In genomic region chr9:137407590-137408300, GRCh38 we compare ENCODE assay signal across 10 cellular contexts. TPM values are rescaled to one million over a fixed set of nuclear protein-coding genes. Genes with fewer than 3 reads are reported as not detected.
A peak's percentile ranks its signal among the peaks of the same experiment; 100 is the strongest.
DNase-seq lines count a peak whose midpoint lies in the region; ATAC-seq, FAIRE-seq and TF ChIP-seq lines count a peak whose summit lies in the region.
"Had no signal": no experiment of that assay in that cellular context is flagged by ENCODE, and none has a peak within 500 bp of the region (broad histone marks: within the 10 kb centered on the region; RNA-seq: fewer than 3 reads in every experiment).

No MANE protein-coding gene starts in this region.

- H2BK5ac ChIP-seq in H1 (ENCODE audit: low read depth, low read length) = no peak overlapping the region
- H2BK5ac ChIP-seq in mesendoderm (ENCODE audit: low read length) = no peak overlapping the region

- no peak overlapping the region for H3K9ac ChIP-seq in H1 (replicated peaks in 1 of 4; ENCODE audit: extremely low read depth in 1 of 4, low read depth in 3 of 4, low read length in 3 of 4)
- peak overlapping the region; percentile 58 for H3K9ac ChIP-seq in mesendoderm (ENCODE audit: low read length)
- H3K9ac ChIP-seq: KMS-11 had no signal

- H2AFZ ChIP-seq in H1 (ENCODE audit: low read length) = no peak overlapping the region

- intact Hi-C loops in Right ventricle myocardium inferior (cut with DNase I) = loop anchor here (2.0 kb wide), 1 partner anchor 113 kb away; no protein-coding TSS in a partner anchor
- intact Hi-C loops in cardiac septum (cut with DNase I) = loop anchor here (1.0 to 2.0 kb wide), 2 partner anchors 113 to 167 kb away; no protein-coding TSS in a partner anchor
- intact Hi-C loops in aorta (cut with DNase I) = loop anchor here (2.0 to 10.0 kb wide), 2 partner anchors 113 kb away; no protein-coding TSS in a partner anchor
- intact Hi-C loops in upper lobe of right lung (cut with DNase I) = loop anchor here (10.0 kb wide), 1 partner anchor 113 kb away; no protein-coding TSS in a partner anchor

- POLR2A ChIA-PET in H1 (lab: Charles Lee; ENCODE audit: partially characterized antibody) = interaction anchor here (1.0 to 1.7 kb wide), 2 partner anchors 18 to 91 kb away, joined by 3 to 5 read pairs; no protein-coding TSS in a partner anchor

- TF ChIP-seq RAD21 in H1 (IDR thresholded peaks at IDR 0.05 in 1 of 2, conservative IDR thresholded peaks at IDR 0.05 in 1 of 2; ENCODE audit: low read depth in 2 of 2, low read length in 2 of 2) = no peak

- TF ChIP-seq CTCF in H1 (IDR thresholded peaks at IDR 0.05; ENCODE audit: control extremely low read depth in 1 of 3, insufficient read depth in 1 of 3, low read depth in 1 of 3, low read length in 3 of 3) (no peak), upper lobe of right lung (IDR thresholded peaks at IDR 0.05) (no peak)

- H3K4ac ChIP-seq in H1 (replicated peaks; ENCODE audit: insufficient read length, low read depth, low read length) (no peak overlapping the region), mesendoderm (ENCODE audit: low read depth, low read length) (no peak overlapping the region)

- CTCF ChIA-PET in H1 (lab: Charles Lee; ENCODE audit: partially characterized antibody) = interaction anchor here (0.6 to 1.7 kb wide), 8 partner anchors 9 to 111 kb away, joined by 3 to 5 read pairs (median 4); partner anchors contain the start of genes EXD3, NOXA1 and NRARP

- H3K18ac ChIP-seq in H1 (ENCODE audit: extremely low read depth, low read length) = no peak overlapping the region
- H3K18ac ChIP-seq in mesendoderm (ENCODE audit: low read length) = no peak overlapping the region

- H2BK12ac ChIP-seq in H1 (ENCODE audit: low read depth, low read length) = no peak overlapping the region

- H3K4me1 ChIP-seq in H1 (replicated peaks in 1 of 4; ENCODE audit: control insufficient read depth in 3 of 4, insufficient read depth in 4 of 4, low read length in 3 of 4) (peaks cover 0 to 8% (median 2%) of the 10 kb centered on the region in 4 experiments; a peak in 6 of 7 replicates), mesendoderm (ENCODE audit: control insufficient read depth, low read depth, low read length) (no peaks in the 10 kb centered on the region), aorta (ENCODE audit: control insufficient read depth in 1 of 2, insufficient read depth in 2 of 2, low read length in 2 of 2) (peaks cover 0 to 4% of the 10 kb centered on the region in 2 donors), upper lobe of right lung (peaks cover 30% of the 10 kb centered on the region)

- peaks cover 0 to 3% (median under 1%) of the 10 kb centered on the region in 4 experiments; a peak in 2 of 7 replicates for H3K27me3 ChIP-seq in H1 (replicated peaks in 1 of 4; ENCODE audit: control insufficient read depth in 3 of 4, extremely low read depth in 1 of 4, insufficient read depth in 3 of 4, low read length in 3 of 4)
- no peaks in the 10 kb centered on the region for H3K27me3 ChIP-seq in mesendoderm (ENCODE audit: insufficient read depth, low read length, poor library complexity)
- H3K27me3 ChIP-seq in aorta (ENCODE audit: control insufficient read depth in 1 of 2, insufficient read depth in 2 of 2, low read length in 1 of 2) = no peaks in the 10 kb centered on the region
- H3K27me3 ChIP-seq in upper lobe of right lung = no peaks in the 10 kb centered on the region
- H3K27me3 ChIP-seq: thyroid gland had no signal

- H3K36me3 ChIP-seq in H1 (ENCODE audit: control insufficient read depth in 2 of 4, insufficient read depth in 4 of 4, low read length in 3 of 4) (no peaks in the 10 kb centered on the region), mesendoderm (ENCODE audit: control insufficient read depth, insufficient read depth, low read length) (no peaks in the 10 kb centered on the region), aorta (ENCODE audit: control insufficient read depth in 1 of 2, insufficient read depth in 2 of 2, low read length in 1 of 2) (no peaks in the 10 kb centered on the region), upper lobe of right lung (no peaks in the 10 kb centered on the region)
- H3K36me3 ChIP-seq: thyroid gland had no signal

- no peak overlapping the region for H3K56ac ChIP-seq in H1 (replicated peaks; ENCODE audit: insufficient read length, low read depth, low read length)
- no peak overlapping the region for H3K56ac ChIP-seq in mesendoderm (ENCODE audit: low read length)

- no peak overlapping the region for H2AK5ac ChIP-seq in H1 (ENCODE audit: low read depth, low read length)
- H2AK5ac ChIP-seq in mesendoderm (ENCODE audit: low read length) = no peak overlapping the region

- H3K79me1 ChIP-seq in H1 (ENCODE audit: low read depth, low read length) (peaks cover 6% of the 10 kb centered on the region; the same call in 1 of the 2 replicates), mesendoderm (ENCODE audit: low read length) (no peaks in the 10 kb centered on the region)

- H3K23ac ChIP-seq in H1 (ENCODE audit: insufficient read length) = no peak overlapping the region
- no peak overlapping the region for H3K23ac ChIP-seq in mesendoderm (ENCODE audit: low read length)

- peaks cover 3 to 4% of the 10 kb centered on the region in 2 experiments for H4K20me1 ChIP-seq in H1 (replicated peaks in 1 of 2; ENCODE audit: control insufficient read depth in 1 of 2, insufficient read depth in 2 of 2, low read length in 2 of 2)

- peak; percentile 81 for DNase-seq in Right ventricle myocardium inferior (ENCODE audit: missing footprints)
- no peak for DNase-seq in cardiac septum (ENCODE audit: low spot score)
- DNase-seq in H1 (ENCODE audit: low read depth in 1 of 2, low spot score in 2 of 2) = no peak
- DNase-seq in mesendoderm = no peak
- no peak for DNase-seq in aorta
- DNase-seq in upper lobe of right lung = no peak
- DNase-seq in activated naive CD4-positive, alpha-beta T cell treated with anti-CD3 and anti-CD28 coated beads, Interleukin-2, amount 50 U/mL, for 16 hours = no peak

- no peaks in the 10 kb centered on the region for H3K79me2 ChIP-seq in H1 (ENCODE audit: control insufficient read depth in 1 of 2, insufficient read depth in 2 of 2, low read length in 2 of 2)
- no peaks in the 10 kb centered on the region for H3K79me2 ChIP-seq in mesendoderm (ENCODE audit: control insufficient read depth, insufficient read depth, low read length)

- H4K5ac ChIP-seq in H1 (ENCODE audit: insufficient read length, low read depth, low read length) = no peak overlapping the region
- H4K5ac ChIP-seq in mesendoderm (ENCODE audit: low read length) = no peak overlapping the region

- peak; percentile 59 for ATAC-seq in Right ventricle myocardium inferior
- peak; percentile 23 for ATAC-seq in aorta (ENCODE audit: low FRiP score)
- ATAC-seq in upper lobe of right lung = no peak
- no peak for ATAC-seq in GM18498 (IDR thresholded peaks at IDR 0.05; ENCODE audit: unreplicated experiment)

- no peak overlapping the region for H3K27ac ChIP-seq in H1 (ENCODE audit: low read depth, low read length)
- H3K27ac ChIP-seq in mesendoderm (ENCODE audit: low read depth, low read length) = no peak overlapping the region
- H3K27ac ChIP-seq in aorta (ENCODE audit: low read depth in 1 of 2, low read length in 2 of 2) = no peak overlapping the region
- no peak overlapping the region for H3K27ac ChIP-seq in upper lobe of right lung
- H3K27ac ChIP-seq: KMS-11, thyroid gland had no signal

- no peak for TF ChIP-seq EP300 in H1 (IDR thresholded peaks at IDR 0.05; ENCODE audit: borderline replicate concordance in 1 of 2, low read depth in 2 of 2, low read length in 2 of 2)

- WGBS in H1 (ENCODE audit: extremely low coverage in 1 of 2, insufficient coverage in 1 of 2, insufficient read length in 1 of 2, insufficient replicate concordance in 2 of 2, low coverage in 1 of 2, low lambda C conversion rate in 2 of 2, missing lambda C conversion rate in 1 of 2), 2 experiments = 73% methylated on average over 27 of the region's 31 CpGs; no CpG with 5 or more reads in 1 of the 2 experiments
- no CpG with 5 or more reads among the region's 31 CpGs for WGBS in mesendoderm (ENCODE audit: extremely low coverage, insufficient coverage, low lambda C conversion rate)
- 54 to 55% methylated on average over 31 of the region's 31 CpGs for WGBS in aorta, 2 donors

- H2BK15ac ChIP-seq in H1 (ENCODE audit: low read length) = no peak overlapping the region
- no peak overlapping the region for H2BK15ac ChIP-seq in mesendoderm (replicated peaks; ENCODE audit: low read depth)

- TF ChIP-seq POLR2A in H1 (IDR thresholded peaks at IDR 0.05; ENCODE audit: control extremely low read depth in 1 of 2, low read depth in 2 of 2, low read length in 2 of 2) = no peak

- H2BK120ac ChIP-seq in H1 (replicated peaks; ENCODE audit: low read depth, low read length) (no peak overlapping the region), mesendoderm (ENCODE audit: low read depth, low read length) (no peak overlapping the region)

- no peak overlapping the region for H4K91ac ChIP-seq in H1 (replicated peaks; ENCODE audit: insufficient read length, low read length)

- peaks cover 6% of the 10 kb centered on the region; the same call in 1 of the 2 replicates for H3K23me2 ChIP-seq in H1 (ENCODE audit: low read depth, low read length)

- peak overlapping the region; percentile 50 to 64; a peak in 3 of 4 replicates for H3K4me2 ChIP-seq in H1 (ENCODE audit: insufficient read depth in 1 of 2, low read depth in 2 of 2, low read length in 2 of 2)
- no peak overlapping the region for H3K4me2 ChIP-seq in mesendoderm (ENCODE audit: low read length)
- H3K4me2 ChIP-seq: KMS-11 had no signal

- peak overlapping the region; percentile 68; the same call in 1 of the 2 replicates for H4K8ac ChIP-seq in H1 (ENCODE audit: extremely low read depth, insufficient read depth, low read length)
- no peak overlapping the region for H4K8ac ChIP-seq in mesendoderm (ENCODE audit: low read depth, low read length)

- no peaks in the 10 kb centered on the region for H3K9me3 ChIP-seq in H1 (ENCODE audit: insufficient read depth in 2 of 2, low read depth in 1 of 2, low read length in 1 of 2)
- no peaks in the 10 kb centered on the region for H3K9me3 ChIP-seq in aorta (ENCODE audit: control insufficient read depth, low read length)
- no peaks in the 10 kb centered on the region for H3K9me3 ChIP-seq in upper lobe of right lung
- H3K9me3 ChIP-seq: thyroid gland had no signal

- H2BK20ac ChIP-seq in H1 (ENCODE audit: low read length) = no peak overlapping the region

- H3K4me3 ChIP-seq in H1 (ENCODE audit: extremely low read depth in 1 of 4, insufficient read depth in 2 of 4, low read depth in 3 of 4, low read length in 4 of 4) (peak overlapping the region in 1 of 4 experiments; percentile 56; a peak in 3 of 8 replicates), mesendoderm (ENCODE audit: low read length) (no peak overlapping the region), aorta (ENCODE audit: low read length in 2 of 2) (no peak overlapping the region), upper lobe of right lung (no peak overlapping the region)

- no peak for FAIRE-seq in H1 (lab: Jason Lieb, UNC)

- H3K14ac ChIP-seq in H1 (ENCODE audit: insufficient read length) = no peak overlapping the region

RNA-seq across cellular contexts. Expression of gene EXD3, which starts 15.2 kb away (rescaled TPM):
- total RNA-seq in Right ventricle myocardium inferior (6.8 TPM), cardiac septum (11.3 TPM), aorta (10 to 100 TPM; 21.9 to 38.2 TPM), upper lobe of right lung (27.3 TPM)
- 7.0 and 7.2 TPM in 2 replicates for total RNA-seq in H1 (2021; fragmentation: NEBNext Ultra II Directional; extraction: Animal tissue kit (Norgen Biotek cat#: 25700))
- polyA plus RNA-seq in H1 (2011; rRNA removed) (9.4 and 12.7 TPM in 2 replicates), aorta (10 to 100 TPM; 15.9 to 96.8 TPM)
- 11.1 TPM for polyA plus RNA-seq in H1 (2011; cell fraction: cytosol; rRNA removed)
- 40.6 TPM for polyA plus RNA-seq in H1 (2011; cell fraction: nucleus; rRNA removed)
- polyA plus RNA-seq in H1 (2012, experiment 1 of 2) = 4.4 to 11.7 TPM (median 10.6 TPM) in 4 replicates
- polyA plus RNA-seq in H1 (2012, experiment 2 of 2) = 6.7 TPM
- 5.3 TPM for polyA plus RNA-seq in H1 (2013, experiment 1 of 2)
- 4.9 TPM for polyA plus RNA-seq in H1 (2013, experiment 2 of 2)
- 2.7 and 6.9 TPM in 2 replicates for polyA minus RNA-seq in H1 (2011; rRNA and poly(A)+ RNA removed)
- 6.4 TPM for polyA minus RNA-seq in H1 (2011; cell fraction: cytosol; rRNA and poly(A)+ RNA removed)
- polyA minus RNA-seq in H1 (2011; cell fraction: nucleus; rRNA and poly(A)+ RNA removed) = 11.7 TPM
- 2.0 TPM for polyA plus RNA-seq in mesendoderm (2013, experiment 1 of 2)
- 2.0 TPM for polyA plus RNA-seq in mesendoderm (2013, experiment 2 of 2)

RNA-seq across cellular contexts. Expression of gene NOXA1, which starts 15.4 kb away (rescaled TPM):
- total RNA-seq in Right ventricle myocardium inferior = 2.2 TPM
- 3.3 TPM for total RNA-seq in cardiac septum
- total RNA-seq in H1 (2021; fragmentation: NEBNext Ultra II Directional; extraction: Animal tissue kit (Norgen Biotek cat#: 25700)) = 0.34 and 0.55 TPM in 2 replicates
- 0.91 and 1.5 TPM in 2 replicates for polyA plus RNA-seq in H1 (2011; rRNA removed)
- polyA plus RNA-seq in H1 (2011; cell fraction: cytosol; rRNA removed) = 1.3 TPM
- 4.7 TPM for polyA plus RNA-seq in H1 (2011; cell fraction: nucleus; rRNA removed)
- 0.41 to 1.2 TPM (median 0.88 TPM) in 4 replicates for polyA plus RNA-seq in H1 (2012, experiment 1 of 2)
- 0.25 TPM for polyA plus RNA-seq in H1 (2012, experiment 2 of 2)
- polyA plus RNA-seq in H1 (2013, experiment 1 of 2) = 0.53 TPM
- polyA plus RNA-seq in H1 (2013, experiment 2 of 2) = 0.44 TPM
- not detected in 2 replicates for polyA minus RNA-seq in H1 (2011; rRNA and poly(A)+ RNA removed)
- polyA minus RNA-seq in H1 (2011; cell fraction: cytosol; rRNA and poly(A)+ RNA removed) = 0.81 TPM
- 1.5 TPM for polyA minus RNA-seq in H1 (2011; cell fraction: nucleus; rRNA and poly(A)+ RNA removed)
- polyA plus RNA-seq in mesendoderm (2013, experiment 1 of 2) = 0.03 TPM
- polyA plus RNA-seq in mesendoderm (2013, experiment 2 of 2) = 0.03 TPM
- 1 to 10 TPM; 4.1 to 8.5 TPM for total RNA-seq in aorta
- polyA plus RNA-seq in aorta = 10 to 100 TPM in 1 of 2 donors, 1 to 10 TPM in 1; 2.9 to 12.6 TPM
- 6.5 TPM for total RNA-seq in upper lobe of right lung

RNA-seq across cellular contexts. Expression of gene ENTPD8, which starts 33.4 kb away (rescaled TPM):
- total RNA-seq in Right ventricle myocardium inferior (not detected), cardiac septum (not detected), aorta (not detected), upper lobe of right lung (not detected)
- 0.33 and 0.48 TPM in 2 replicates for total RNA-seq in H1 (2021; fragmentation: NEBNext Ultra II Directional; extraction: Animal tissue kit (Norgen Biotek cat#: 25700))
- polyA plus RNA-seq in H1 (2011; rRNA removed) (0.51 and 1.1 TPM in 2 replicates), aorta (1 to 10 TPM in 1 of 2 donors, not detected in 1; 3.1 TPM)
- 0.69 TPM for polyA plus RNA-seq in H1 (2011; cell fraction: cytosol; rRNA removed)
- 6.1 TPM for polyA plus RNA-seq in H1 (2011; cell fraction: nucleus; rRNA removed)
- polyA plus RNA-seq in H1 (2012, experiment 1 of 2) = 0.39 to 1.0 TPM (median 0.86 TPM) in 4 replicates
- polyA plus RNA-seq in H1 (2012, experiment 2 of 2) = 0.30 TPM
- polyA plus RNA-seq in H1 (2013, experiment 1 of 2) = 0.45 TPM
- polyA plus RNA-seq in H1 (2013, experiment 2 of 2) = 0.40 TPM
- 0.12 TPM in 1 of 2 replicates, not detected in the other for polyA minus RNA-seq in H1 (2011; rRNA and poly(A)+ RNA removed)
- not detected for polyA minus RNA-seq in H1 (2011; cell fraction: cytosol; rRNA and poly(A)+ RNA removed)
- polyA minus RNA-seq in H1 (2011; cell fraction: nucleus; rRNA and poly(A)+ RNA removed) = 0.40 TPM
- 0.07 TPM for polyA plus RNA-seq in mesendoderm (2013, experiment 1 of 2)
- polyA plus RNA-seq in mesendoderm (2013, experiment 2 of 2) = 0.04 TPM

RNA-seq across cellular contexts. Expression of gene NSMF, which starts 51.4 kb away (rescaled TPM):
- 11.5 TPM for total RNA-seq in Right ventricle myocardium inferior
- total RNA-seq in cardiac septum = 12.2 TPM
- 55.5 and 56.7 TPM in 2 replicates for total RNA-seq in H1 (2021; fragmentation: NEBNext Ultra II Directional; extraction: Animal tissue kit (Norgen Biotek cat#: 25700))
- 65.1 and 90.8 TPM in 2 replicates for polyA plus RNA-seq in H1 (2011; rRNA removed)
- 65.8 TPM for polyA plus RNA-seq in H1 (2011; cell fraction: cytosol; rRNA removed)
- polyA plus RNA-seq in H1 (2011; cell fraction: nucleus; rRNA removed) = 223 TPM
- 31.7 to 60.6 TPM (median 47.9 TPM) in 4 replicates for polyA plus RNA-seq in H1 (2012, experiment 1 of 2)
- 42.0 TPM for polyA plus RNA-seq in H1 (2012, experiment 2 of 2)
- polyA plus RNA-seq in H1 (2013, experiment 1 of 2) = 39.5 TPM
- polyA plus RNA-seq in H1 (2013, experiment 2 of 2) = 37.5 TPM
- polyA minus RNA-seq in H1 (2011; rRNA and poly(A)+ RNA removed) = 23.1 and 28.8 TPM in 2 replicates
- 32.0 TPM for polyA minus RNA-seq in H1 (2011; cell fraction: cytosol; rRNA and poly(A)+ RNA removed)
- 41.2 TPM for polyA minus RNA-seq in H1 (2011; cell fraction: nucleus; rRNA and poly(A)+ RNA removed)
- 27.2 TPM for polyA plus RNA-seq in mesendoderm (2013, experiment 1 of 2)
- 28.2 TPM for polyA plus RNA-seq in mesendoderm (2013, experiment 2 of 2)
- 10 to 100 TPM; 76.8 to 78.2 TPM for total RNA-seq in aorta
- polyA plus RNA-seq in aorta = 100 to 1,000 TPM in 1 of 2 donors, 10 to 100 TPM in 1; 75.5 to 154 TPM
- 23.9 TPM for total RNA-seq in upper lobe of right lung

Comparison
In these comparisons a context has a peak if more than half of its experiments do, and no peak if none do; other contexts are left out.
1. ATAC-seq: peak in Right ventricle myocardium inferior (single experiment) and aorta (single experiment); none in upper lobe of right lung (single experiment) and GM18498 (single experiment).